Comparison of ENCODE assay signal across 1 cellular context in genomic region chr14:35297677-35298076, GRCh38.
TF ChIP-seq lines count a peak whose summit lies in the region.

No MANE protein-coding gene starts in this region.

TF ChIP-seq in HepG2, 621 proteins besides CTCF, POLR2A, EP300 and RAD21:
- 0 out of 2 replicates have a peak, but pooled peaks have one; percentile 38 for TF ChIP-seq HMGXB3 (CRISPR knock-in tag; IDR thresholded peaks at IDR 0.05; ENCODE audit: borderline replicate concordance)
- no peak for TF ChIP-seq REXO4 (CRISPR knock-in tag; IDR thresholded peaks at IDR 0.05; ENCODE audit: borderline replicate concordance)
- no peak for TF ChIP-seq ZNF441 (CRISPR knock-in tag; IDR thresholded peaks at IDR 0.05; ENCODE audit: borderline replicate concordance)
- TF ChIP-seq ZNF557 (CRISPR knock-in tag; IDR thresholded peaks at IDR 0.05), result no peak
- TF ChIP-seq MAZ (IDR thresholded peaks at IDR 0.05; ENCODE audit: borderline replicate concordance, low read depth, low read length), result no peak
- 0 out of 2 replicates have a peak, but pooled peaks have one; percentile 44 for TF ChIP-seq MAZ (CRISPR knock-in tag; IDR thresholded peaks at IDR 0.05; ENCODE audit: low read depth)
- TF ChIP-seq PHB2 (IDR thresholded peaks at IDR 0.05; ENCODE audit: partially characterized antibody), result no peak
- no peak for TF ChIP-seq TBP (CRISPR knock-in tag; IDR thresholded peaks at IDR 0.05)
